14 cellular contexts compared by ENCODE assay signal in the genomic region with DNA sequence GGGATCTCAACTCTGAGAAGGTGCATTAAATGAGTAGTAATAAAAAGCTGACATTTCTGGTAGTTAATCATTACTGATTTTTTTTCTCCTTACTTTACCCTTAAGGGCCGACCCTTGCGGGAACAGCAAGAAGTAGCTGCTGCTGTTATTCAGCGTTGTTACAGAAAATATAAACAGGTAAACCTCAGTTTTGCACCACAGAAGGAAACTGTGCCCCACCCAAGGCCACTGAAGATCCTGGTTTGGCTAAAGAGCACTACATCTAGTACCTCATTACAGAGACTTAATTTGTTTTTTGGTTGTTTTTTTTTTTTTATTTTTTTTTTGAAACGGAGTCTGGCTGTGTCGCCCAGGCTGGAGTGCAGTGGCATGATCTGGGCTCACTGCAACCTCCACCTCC. TPM values are rescaled to one million over a fixed set of nuclear protein-coding genes. Genes with fewer than 3 reads are reported as not detected.
DNase-seq lines count a peak whose midpoint lies in the region; ATAC-seq and TF ChIP-seq lines count a peak whose summit lies in the region.
"Had no signal": no experiment of that assay in that cellular context is flagged by ENCODE, and none has a peak within 500 bp of the region (broad histone marks: within the 10 kb centered on the region; RNA-seq: fewer than 3 reads in every experiment).

No MANE protein-coding gene starts in this region.

- TF ChIP-seq CTCF in gastroesophageal sphincter (IDR thresholded peaks at IDR 0.05), result no peak

- H3K27ac Mint-ChIP-seq in activated CD8-positive, alpha-beta memory T cell treated with anti-CD3 and anti-CD28 coated beads, Interleukin-2, amount 10 ng/mL, durations not matched to agents 7 days and 5 days, result no peak overlapping the region
- H3K27ac Mint-ChIP-seq: CD8-positive, alpha-beta T cell had no signal

- peaks cover 0 to 25% of the 10 kb centered on the region in 2 donors for H3K36me3 ChIP-seq in gastroesophageal sphincter

- H3K9me3 Mint-ChIP-seq in activated CD8-positive, alpha-beta memory T cell treated with anti-CD3 and anti-CD28 coated beads, Interleukin-2, amount 10 ng/mL, durations not matched to agents 7 days and 5 days (ENCODE audit: low read depth), result no peaks in the 10 kb centered on the region
- H3K9me3 Mint-ChIP-seq: CD8-positive, alpha-beta T cell had no signal

- H3K4me1 Mint-ChIP-seq in activated CD8-positive, alpha-beta memory T cell treated with anti-CD3 and anti-CD28 coated beads, Interleukin-2, amount 10 ng/mL, durations not matched to agents 7 days and 5 days, result peaks cover 20% of the 10 kb centered on the region

- H3K36me3 Mint-ChIP-seq in activated CD8-positive, alpha-beta memory T cell treated with anti-CD3 and anti-CD28 coated beads, Interleukin-2, amount 10 ng/mL, durations not matched to agents 7 days and 5 days, result no peaks in the 10 kb centered on the region
- H3K36me3 Mint-ChIP-seq: CD8-positive, alpha-beta T cell had no signal

- H3K27me3 ChIP-seq in gastroesophageal sphincter, result no peaks in the 10 kb centered on the region

- no peak overlapping the region for H3K4me3 Mint-ChIP-seq in activated CD8-positive, alpha-beta memory T cell treated with anti-CD3 and anti-CD28 coated beads, Interleukin-2, amount 10 ng/mL, durations not matched to agents 7 days and 5 days
- H3K4me3 Mint-ChIP-seq: CD8-positive, alpha-beta T cell had no signal

- no peak for TF ChIP-seq EP300 in gastroesophageal sphincter (IDR thresholded peaks at IDR 0.05)

- no peak overlapping the region for H3K27ac ChIP-seq in gastroesophageal sphincter
- H3K27ac ChIP-seq: GM23248 had no signal

- no peak for DNase-seq in activated CD8-positive, alpha-beta memory T cell treated with anti-CD3 and anti-CD28 coated beads, Interleukin-2, amount 10 ng/mL, durations not matched to agents 7 days and 5 days
- DNase-seq in activated CD8-positive, alpha-beta memory T cell treated with anti-CD3 and anti-CD28 coated beads, Interleukin-2, amount 50 U/mL, for 4 hours, result no peak
- peak; percentile 9 for DNase-seq in central memory CD4-positive, alpha-beta T cell
- DNase-seq in renal cortical epithelial cell (ENCODE audit: low read depth) (peak; percentile 2), cerebellar cortex (ENCODE audit: low spot score) (no peak)
- DNase-seq: C1 segment of cervical spinal cord; Caco-2; CD8-positive, alpha-beta T cell; DMS153; DND-41; GM23248; H7; HCEC 1CT had no signal

- peaks cover 0 to 10% (median 0%) of the 10 kb centered on the region in 3 donors for H3K4me1 ChIP-seq in gastroesophageal sphincter
- H3K4me1 ChIP-seq: Caco-2 had no signal

- TF ChIP-seq POLR2A in gastroesophageal sphincter (IDR thresholded peaks at IDR 0.05), result no peak

- ATAC-seq in activated CD8-positive, alpha-beta memory T cell treated with anti-CD3 and anti-CD28 coated beads, Interleukin-2, amount 10 ng/mL, durations not matched to agents 7 days and 5 days, result peak; percentile 36
- no peak for ATAC-seq in gastroesophageal sphincter
- ATAC-seq: CD8-positive, alpha-beta T cell had no signal

- H3K9me3 ChIP-seq in gastroesophageal sphincter, result no peaks in the 10 kb centered on the region
- H3K9me3 ChIP-seq: Caco-2 had no signal

- no peak overlapping the region for H3K4me3 ChIP-seq in gastroesophageal sphincter
- H3K4me3 ChIP-seq: GM23248 had no signal

- H3K27me3 Mint-ChIP-seq in activated CD8-positive, alpha-beta memory T cell treated with anti-CD3 and anti-CD28 coated beads, Interleukin-2, amount 10 ng/mL, durations not matched to agents 7 days and 5 days, result peaks cover 11% of the 10 kb centered on the region

- 94 to 96% methylated on average over 4 of the region's 5 CpGs for WGBS in gastroesophageal sphincter (ENCODE audit: low coverage in 1 of 2), 2 donors

- CTCF ChIA-PET in activated CD8-positive, alpha-beta memory T cell treated with anti-CD3 and anti-CD28 coated beads, Interleukin-2, amount 10 ng/mL, durations not matched to agents 7 days and 5 days (lab: Charles Lee), result interaction anchor here (0.7 to 8.7 kb wide), 4 partner anchors 10 to 155 kb away, joined by 3 to 426 read pairs (median 3); no protein-coding TSS in a partner anchor

RNA-seq across cellular contexts. Expression of a gene that starts 23.5 kb away (rescaled TPM):
- 10 to 100 TPM; 25.7 to 33.1 TPM for total RNA-seq in activated CD8-positive, alpha-beta memory T cell treated with anti-CD3 and anti-CD28 coated beads, Interleukin-2, amount 10 ng/mL, durations not matched to agents 7 days and 5 days
- total RNA-seq in renal cortical epithelial cell, result 136 and 225 TPM in 2 replicates
- 100 to 1,000 TPM in 3 of 4 donors, 10 to 100 TPM in 1; 99.9 to 128 (median 112) TPM for total RNA-seq in gastroesophageal sphincter

RNA-seq across cellular contexts. Expression of a gene that starts 36.5 kb away (rescaled TPM):
- total RNA-seq in activated CD8-positive, alpha-beta memory T cell treated with anti-CD3 and anti-CD28 coated beads, Interleukin-2, amount 10 ng/mL, durations not matched to agents 7 days and 5 days, result 1 to 10 TPM; 3.2 to 4.1 TPM
- 0.87 and 0.99 TPM in 2 replicates for total RNA-seq in renal cortical epithelial cell
- total RNA-seq in gastroesophageal sphincter, result 10 to 100 TPM; 26.8 to 73.2 (median 43.4) TPM

Comparison
In these comparisons a context has a peak if more than half of its experiments do, and no peak if none do; other contexts are left out.
1. DNase-seq: peak in central memory CD4-positive, alpha-beta T cell (single experiment) and renal cortical epithelial cell (single experiment); none in activated CD8-positive, alpha-beta memory T cell treated with anti-CD3 and anti-CD28 coated beads, Interleukin-2, amount 10 ng/mL, durations not matched to agents 7 days and 5 days (single experiment), activated CD8-positive, alpha-beta memory T cell treated with anti-CD3 and anti-CD28 coated beads, Interleukin-2, amount 50 U/mL, for 4 hours (single experiment) and cerebellar cortex (single experiment).
2. RNA of a gene that starts 36.5 kb away (total RNA-seq): 26.8 to 73.2 TPM in gastroesophageal sphincter; 3.2 to 4.1 TPM in activated CD8-positive, alpha-beta memory T cell treated with anti-CD3 and anti-CD28 coated beads, Interleukin-2, amount 10 ng/mL, durations not matched to agents 7 days and 5 days and 0.87 to 0.99 TPM in renal cortical epithelial cell; every median in the first group is over 4 times any median in the second.